29 cellular contexts compared by ENCODE assay signal in genomic region chr12:131347732-131348131, GRCh38.
"Had no signal": no experiment of that assay in that cellular context is flagged by ENCODE, and none has a peak within 500 bp of the region (broad histone marks: within the 10 kb centered on the region; RNA-seq: fewer than 3 reads in every experiment).

No MANE protein-coding gene starts in this region.

- H3K27ac ChIP-seq: ascending aorta, breast epithelium, SJCRH30, SK-N-MC had no signal

- H3K9me3 Mint-ChIP-seq: activated CD4-positive, alpha-beta T cell treated with anti-CD3 and anti-CD28 coated beads, Interleukin-2, amount 10 ng/mL, durations not matched to agents 7 days and 5 days; activated naive CD8-positive, alpha-beta T cell treated with anti-CD3 and anti-CD28 coated beads for 36 hours; activated T-cell treated with anti-CD3 and anti-CD28 coated beads, Interleukin-2, amount 50 U/mL, for 24 hours; activated T-helper 1 cell treated with anti-CD3 and anti-CD28 coated beads, Interleukin-12 subunit alpha, Interleukin-12 subunit beta, Interleukin-2, Interleukin-4 antibody, amounts not matched to agents 30 ng/mL and 10 ng/mL and 1 ng/mL, durations not matched to agents 14 hours and 24 hours and 36 hours; T-helper 1 cell treated with Interleukin-12 subunit alpha and Interleukin-12 subunit beta and Interleukin-4 antibody, amounts not matched to agents 30 μg/mL and 1 μg/mL, for 36 hours; T-helper 2 cell treated with Interferon-gamma antibody and Interleukin-4, amounts not matched to agents 5 μg/mL and 100 μg/mL, for 36 hours had no signal

- H3K4me3 Mint-ChIP-seq: activated CD4-positive, alpha-beta T cell treated with anti-CD3 and anti-CD28 coated beads for 36 hours; activated CD4-positive, alpha-beta T cell treated with anti-CD3 and anti-CD28 coated beads, Interleukin-2, amount 10 ng/mL, durations not matched to agents 7 days and 5 days; activated CD8-positive, alpha-beta T cell treated with anti-CD3 and anti-CD28 coated beads, Interleukin-2, amount 10 ng/mL, durations not matched to agents 7 days and 5 days; activated naive CD8-positive, alpha-beta T cell treated with anti-CD3 and anti-CD28 coated beads for 36 hours; activated T-cell treated with anti-CD3 and anti-CD28 coated beads, Interleukin-2, amount 50 U/mL, for 24 hours; activated T-helper 1 cell treated with anti-CD3 and anti-CD28 coated beads, Interleukin-12 subunit alpha, Interleukin-12 subunit beta, Interleukin-2, Interleukin-4 antibody, amounts not matched to agents 30 ng/mL and 10 ng/mL and 1 ng/mL, durations not matched to agents 14 hours and 24 hours and 36 hours; T-helper 1 cell treated with Interleukin-12 subunit alpha and Interleukin-12 subunit beta and Interleukin-4 antibody, amounts not matched to agents 30 μg/mL and 1 μg/mL, for 36 hours; T-helper 2 cell treated with Interferon-gamma antibody and Interleukin-4, amounts not matched to agents 5 μg/mL and 100 μg/mL, for 36 hours had no signal

- ATAC-seq: activated CD4-positive, alpha-beta T cell treated with anti-CD3 and anti-CD28 coated beads for 36 hours; activated CD4-positive, CD25-positive, alpha-beta regulatory T cell treated with anti-CD3 and anti-CD28 coated beads, Interleukin-2, amount 50 U/mL, for 24 hours; activated CD8-positive, alpha-beta T cell treated with anti-CD3 and anti-CD28 coated beads, Interleukin-2, amount 10 ng/mL, durations not matched to agents 7 days and 5 days; Panc1 had no signal

- H3K36me3 Mint-ChIP-seq: activated naive CD8-positive, alpha-beta T cell treated with anti-CD3 and anti-CD28 coated beads for 36 hours had no signal

- H3K9me3 ChIP-seq: ascending aorta, breast epithelium, SJCRH30 had no signal

- H3K36me3 ChIP-seq: ascending aorta, breast epithelium, MG63, SJCRH30 had no signal

- H3K4me1 ChIP-seq: ascending aorta, breast epithelium, SJCRH30 had no signal

- H3K27ac Mint-ChIP-seq: activated CD4-positive, alpha-beta T cell treated with anti-CD3 and anti-CD28 coated beads for 36 hours; activated CD4-positive, alpha-beta T cell treated with anti-CD3 and anti-CD28 coated beads, Interleukin-2, amount 10 ng/mL, durations not matched to agents 7 days and 5 days; activated CD8-positive, alpha-beta T cell treated with anti-CD3 and anti-CD28 coated beads, Interleukin-2, amount 10 ng/mL, durations not matched to agents 7 days and 5 days; activated naive CD8-positive, alpha-beta T cell treated with anti-CD3 and anti-CD28 coated beads for 36 hours; activated T-cell treated with anti-CD3 and anti-CD28 coated beads, Interleukin-2, amount 50 U/mL, for 24 hours; activated T-helper 1 cell treated with anti-CD3 and anti-CD28 coated beads, Interleukin-12 subunit alpha, Interleukin-12 subunit beta, Interleukin-2, Interleukin-4 antibody, amounts not matched to agents 30 ng/mL and 10 ng/mL and 1 ng/mL, durations not matched to agents 14 hours and 24 hours and 36 hours; T-helper 1 cell treated with Interleukin-12 subunit alpha and Interleukin-12 subunit beta and Interleukin-4 antibody, amounts not matched to agents 30 μg/mL and 1 μg/mL, for 36 hours; T-helper 2 cell treated with Interferon-gamma antibody and Interleukin-4, amounts not matched to agents 5 μg/mL and 100 μg/mL, for 36 hours had no signal

- FAIRE-seq: TTC549 had no signal

- H3K27me3 Mint-ChIP-seq: activated CD4-positive, alpha-beta T cell treated with anti-CD3 and anti-CD28 coated beads, Interleukin-2, amount 10 ng/mL, durations not matched to agents 7 days and 5 days had no signal

- H3K27me3 ChIP-seq: ascending aorta, MG63, SJCRH30 had no signal

- H3K4me1 Mint-ChIP-seq: activated CD4-positive, alpha-beta T cell treated with anti-CD3 and anti-CD28 coated beads for 36 hours; activated CD4-positive, alpha-beta T cell treated with anti-CD3 and anti-CD28 coated beads, Interleukin-2, amount 10 ng/mL, durations not matched to agents 7 days and 5 days had no signal

- DNase-seq: activated CD4-positive, alpha-beta T cell treated with anti-CD3 and anti-CD28 coated beads for 36 hours; activated CD4-positive, alpha-beta T cell treated with anti-CD3 and anti-CD28 coated beads, Interleukin-2, amount 10 ng/mL, durations not matched to agents 7 days and 5 days; activated CD4-positive, alpha-beta T cell treated with anti-CD3 and anti-CD28 coated beads, Interleukin-2, amount 50 U/mL, for 48 hours; activated CD8-positive, alpha-beta T cell treated with anti-CD3 and anti-CD28 coated beads, Interleukin-2, amount 10 ng/mL, durations not matched to agents 7 days and 5 days; activated naive CD4-positive, alpha-beta T cell; activated naive CD4-positive, alpha-beta T cell treated with anti-CD3 and anti-CD28 coated beads, Interleukin-2, amount 50 U/mL, for 16 hours; activated naive CD8-positive, alpha-beta T cell treated with anti-CD3 and anti-CD28 coated beads for 36 hours; activated T-cell treated with anti-CD3 and anti-CD28 coated beads, Interleukin-2, amount 50 U/mL, for 24 hours; amniotic stem cell; Kasumi-1; MG63; MV-4-11; NCI-H1092; NCI-H1436 treated with DMSO at 0.1 percent for 48 hours; NCI-H1694 treated with DMSO at 0.1 percent for 48 hours; NCI-H2029; NCI-H345; NCI-H524 treated with DMSO at 0.1 percent for 48 hours; SHP77; SJCRH30 had no signal

- H3K4me3 ChIP-seq: ascending aorta, breast epithelium, MG63, SJCRH30, SK-N-MC had no signal
